7 cellular contexts compared by ENCODE assay signal in the genomic region with DNA sequence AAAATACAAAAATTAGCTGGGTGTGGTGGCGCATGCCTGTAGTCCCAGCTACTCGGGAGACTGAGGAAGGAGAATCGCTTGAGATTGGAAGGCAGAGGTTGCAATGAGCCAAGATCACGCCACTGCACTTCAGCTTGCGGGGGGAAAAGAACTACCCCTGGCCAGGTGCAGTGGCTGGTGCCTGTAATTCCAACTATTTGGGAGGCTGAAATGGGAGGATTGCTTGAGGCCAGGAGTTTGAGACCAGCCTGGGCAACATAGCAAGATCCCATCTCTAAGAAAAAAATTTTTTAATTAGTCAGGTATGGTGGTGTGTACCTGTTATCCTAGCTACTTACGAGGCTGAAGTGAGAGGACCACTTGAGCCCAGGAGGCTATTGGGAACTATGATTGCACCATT. TPM values are rescaled to one million over a fixed set of nuclear protein-coding genes. Genes with fewer than 3 reads are reported as not detected.
"Had no signal": no experiment of that assay in that cellular context is flagged by ENCODE, and none has a peak within 500 bp of the region (broad histone marks: within the 10 kb centered on the region; RNA-seq: fewer than 3 reads in every experiment).

No MANE protein-coding gene starts in this region.

RNA-seq across cellular contexts. Expression of a gene that starts 59.7 kb away (rescaled TPM):
- total RNA-seq: activated B cell treated with CpG ODN at 0.5 μM for 24 hours, ascending aorta, cardiac septum, endothelial cell of umbilical vein, fibroblast of villous mesenchyme, glomerular endothelial cell had no signal
- polyA plus RNA-seq: fibroblast of lung had no signal
